In genomic region chr9:92180669-92181181, GRCh38 we compare ENCODE assay signal across 11 cellular contexts.
DNase-seq lines count a peak whose midpoint lies in the region; ATAC-seq and TF ChIP-seq lines count a peak whose summit lies in the region.
"Had no signal": no experiment of that assay in that cellular context is flagged by ENCODE, and none has a peak within 500 bp of the region (broad histone marks: within the 10 kb centered on the region; RNA-seq: fewer than 3 reads in every experiment).

No MANE protein-coding gene starts in this region.

- intact Hi-C loops in Right ventricle myocardium inferior (cut with DNase I) (no loop called here), cardiac septum (cut with DNase I) (no loop called here), ovary (cut with DNase I) (no loop called here)

- H3K27ac ChIP-seq in ovary = no peak overlapping the region
- H3K27ac ChIP-seq: SJSA1 had no signal

- TF ChIP-seq CTCF in ovary (IDR thresholded peaks at IDR 0.05) = no peak

- no peaks in the 10 kb centered on the region for H3K36me3 ChIP-seq in ovary
- H3K36me3 ChIP-seq: SJSA1 had no signal

- ATAC-seq in Right ventricle myocardium inferior = peak; percentile 72
- no peak for ATAC-seq in GM21367 (IDR thresholded peaks at IDR 0.05; ENCODE audit: unreplicated experiment)
- ATAC-seq in HG03571 (IDR thresholded peaks at IDR 0.05; ENCODE audit: unreplicated experiment) = no peak
- ATAC-seq: activated T-helper 17 cell treated with anti-CD3 and anti-CD28 coated beads, Interleukin-2, amount 50 U/mL, for 72 hours had no signal

- WGBS in ovary, 3 donors = 54 to 65% (median 59%) methylated on average over 7 of the region's 7 CpGs

- no peak for DNase-seq in Right ventricle myocardium inferior (ENCODE audit: missing footprints)
- no peak for DNase-seq in cardiac septum (ENCODE audit: low spot score)
- DNase-seq in RPMI7951 (ENCODE audit: low read depth) = peak; percentile 86
- peak; percentile 70 for DNase-seq in fibroblast of peridontal ligament (ENCODE audit: extremely low read depth)
- peak; percentile 63 for DNase-seq in superior temporal gyrus (ENCODE audit: extremely low spot score)
- DNase-seq in ovary = no peak
- DNase-seq: C1 segment of cervical spinal cord had no signal

- TF ChIP-seq POLR2A in ovary (IDR thresholded peaks at IDR 0.05) = no peak

- H3K9me3 ChIP-seq in ovary = no peaks in the 10 kb centered on the region
- H3K9me3 ChIP-seq: SJSA1 had no signal

- H3K4me3 ChIP-seq in ovary = no peak overlapping the region
- H3K4me3 ChIP-seq: SJSA1 had no signal

- H3K4me1 ChIP-seq in ovary (ENCODE audit: insufficient read depth) = no peaks in the 10 kb centered on the region

- TF ChIP-seq EP300 in ovary (IDR thresholded peaks at IDR 0.05) = no peak

- no peaks in the 10 kb centered on the region for H3K27me3 ChIP-seq in ovary
- H3K27me3 ChIP-seq: SJSA1 had no signal

Comparison
In these comparisons a context has a peak if more than half of its experiments do, and no peak if none do; other contexts are left out.
1. DNase-seq: peak in RPMI7951 (single experiment), fibroblast of peridontal ligament (single experiment) and superior temporal gyrus (single experiment); none in Right ventricle myocardium inferior (single experiment), cardiac septum (single experiment) and ovary (0 of 5).